Comparison of ENCODE assay signal across 22 cellular contexts in the genomic region with DNA sequence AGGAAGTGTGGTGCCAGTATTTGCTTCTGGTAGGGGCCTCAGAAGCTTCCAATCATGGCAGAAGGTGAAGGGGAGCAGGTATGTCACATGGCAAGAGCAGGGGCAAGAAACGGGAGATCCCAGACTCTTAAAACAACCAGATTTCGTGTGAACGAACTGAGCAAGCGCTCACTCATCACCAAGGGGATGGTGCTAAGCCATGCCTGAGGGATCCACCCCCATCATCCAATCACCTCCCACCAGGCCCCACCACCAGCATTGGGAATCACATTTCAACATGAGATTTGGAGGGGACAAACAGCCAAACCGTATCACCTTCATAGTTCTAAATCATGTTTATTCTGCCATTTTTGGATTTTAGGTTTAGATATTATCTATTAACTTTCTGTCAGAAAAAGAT.
"Had no signal": no experiment of that assay in that cellular context is flagged by ENCODE, and none has a peak within 500 bp of the region (broad histone marks: within the 10 kb centered on the region; RNA-seq: fewer than 3 reads in every experiment).

No MANE protein-coding gene starts in this region.

- H3K27ac Mint-ChIP-seq: IgD-negative memory B cell, T-cell had no signal

- H3K27me3 Mint-ChIP-seq: IgD-negative memory B cell, T-cell had no signal

- H3K9ac ChIP-seq: KMS-11, SK-N-SH had no signal

- H3K4me2 ChIP-seq: KMS-11, SK-N-SH had no signal

- H3K4me3 Mint-ChIP-seq: IgD-negative memory B cell, T-cell had no signal

- H3K4me3 ChIP-seq: K562 had no signal

- H3K9me3 ChIP-seq: SK-N-SH had no signal

- DNase-seq: Kasumi-1, MM.1S, NCI-H1092 treated with DMSO at 0.1 percent for 48 hours, NCI-H1417, NCI-H146, NCI-H1694 treated with DMSO at 0.1 percent for 48 hours, NCI-H1930, NCI-H2081, NCI-H2107, NCI-H2227 treated with DMSO at 0.1 percent for 48 hours, NCI-H524, NCI-H526 treated with DMSO at 0.1 percent for 48 hours, NCI-H748 treated with DMSO at 0.1 percent for 48 hours, Right ventricle myocardium superior, RPMI8226, SK-N-SH, SW 1271, T-cell had no signal

- H3K27ac ChIP-seq: HL-60, KMS-11 had no signal
